24 cellular contexts compared by ENCODE assay signal in genomic region chr16:27852116-27852515, GRCh38.
"Had no signal": no experiment of that assay in that cellular context is flagged by ENCODE, and none has a peak within 500 bp of the region (broad histone marks: within the 10 kb centered on the region; RNA-seq: fewer than 3 reads in every experiment).

No MANE protein-coding gene starts in this region.

- H3K36me3 ChIP-seq: esophagus squamous epithelium, heart right ventricle, lower lobe of right lung, right lobe of liver, thyroid gland had no signal

- H3K4me1 ChIP-seq: esophagus squamous epithelium, lower lobe of right lung, parathyroid adenoma, right lobe of liver had no signal

- H3K27ac Mint-ChIP-seq: effector memory CD8-positive, alpha-beta T cell; natural killer cell; progenitor cell of endocrine pancreas; stimulated activated naive CD8-positive, alpha-beta T cell treated with anti-CD3 and anti-CD28 coated beads, Interleukin-15, amount 100 ng/mL, for 72 hours had no signal

- ATAC-seq: effector memory CD8-positive, alpha-beta T cell; heart right ventricle; left ventricle myocardium superior; lower lobe of right lung; natural killer cell; right lobe of liver; stimulated activated naive CD8-positive, alpha-beta T cell treated with anti-CD3 and anti-CD28 coated beads, Interleukin-15, amount 100 ng/mL, for 72 hours had no signal

- H3K27me3 ChIP-seq: right lobe of liver, thyroid gland had no signal

- H3K9me3 Mint-ChIP-seq: effector memory CD8-positive, alpha-beta T cell; natural killer cell; stimulated activated naive CD8-positive, alpha-beta T cell treated with anti-CD3 and anti-CD28 coated beads, Interleukin-15, amount 100 ng/mL, for 72 hours had no signal

- H3K4me1 Mint-ChIP-seq: natural killer cell; stimulated activated naive CD8-positive, alpha-beta T cell treated with anti-CD3 and anti-CD28 coated beads, Interleukin-15, amount 100 ng/mL, for 72 hours had no signal

- H3K36me3 Mint-ChIP-seq: natural killer cell had no signal

- H3K4me3 Mint-ChIP-seq: effector memory CD8-positive, alpha-beta T cell; natural killer cell; stimulated activated naive CD8-positive, alpha-beta T cell treated with anti-CD3 and anti-CD28 coated beads, Interleukin-15, amount 100 ng/mL, for 72 hours had no signal

- H3K27ac ChIP-seq: esophagus squamous epithelium, heart right ventricle, lower lobe of right lung, parathyroid adenoma, right lobe of liver, thyroid gland had no signal

- DNase-seq: cortex of kidney; effector memory CD8-positive, alpha-beta T cell; erythroblast; esophagus squamous epithelium; foreskin melanocyte; glutamatergic neuron; heart right ventricle; hippocampal formation; kidney glomerular epithelial cell; left ventricle myocardium superior; lower lobe of right lung; natural killer cell; right lobe of liver; stimulated activated CD4-positive, alpha-beta T cell treated with anti-CD3 and anti-CD28 coated beads, Interleukin-12 subunit alpha, Interleukin-12 subunit beta, amount 100 ng/mL, for 4 hours; stimulated activated CD4-positive, alpha-beta T cell treated with anti-CD3 and anti-CD28 coated beads, Interleukin-1b, Interleukin-23, amount 100 ng/mL, for 48 hours; stimulated activated CD4-positive, alpha-beta T cell treated with anti-CD3 and anti-CD28 coated beads, Interleukin-4, amount 100 ng/mL, for 1 hour; stimulated activated CD8-positive, alpha-beta memory T cell treated with anti-CD3 and anti-CD28 coated beads, Interleukin-4, amount 100 ng/mL, for 48 hours; stimulated activated naive CD4-positive, alpha-beta T cell; stimulated activated naive CD8-positive, alpha-beta T cell treated with anti-CD3 and anti-CD28 coated beads, Interleukin-15, amount 100 ng/mL, for 72 hours; thyroid gland; trophoblast cell had no signal

- H3K9me3 ChIP-seq: esophagus squamous epithelium, heart right ventricle, lower lobe of right lung, right lobe of liver, thyroid gland had no signal

- H3K4me3 ChIP-seq: esophagus squamous epithelium, heart right ventricle, lower lobe of right lung, right lobe of liver, smooth muscle cell, thyroid gland had no signal
